In genomic region chr4:135353008-135353407, GRCh38 we compare ENCODE assay signal across 8 cellular contexts.
"Had no signal": no experiment of that assay in that cellular context is flagged by ENCODE, and none has a peak within 500 bp of the region (broad histone marks: within the 10 kb centered on the region; RNA-seq: fewer than 3 reads in every experiment).

No MANE protein-coding gene starts in this region.

- H3K36me3 ChIP-seq: HAP-1 had no signal

- H3K4me2 ChIP-seq: GM23338 had no signal

- H3K9me3 Mint-ChIP-seq: GM23338, HFFc6 had no signal

- H3K4me1 ChIP-seq: HAP-1 had no signal

- ATAC-seq: GM23338, HCT116 had no signal

- H3K4me3 ChIP-seq: GM23338, HAP-1 had no signal

- H3K27ac ChIP-seq: HL-60 had no signal

- H3K27ac Mint-ChIP-seq: GM23338, HFFc6, IgD-negative memory B cell had no signal

- H3K4me1 Mint-ChIP-seq: IgD-negative memory B cell had no signal

- H2AFZ ChIP-seq: GM23338 had no signal

- H3K9me3 ChIP-seq: HAP-1 had no signal

- DNase-seq: H7, HFFc6, KG1 had no signal

- H3K4me3 Mint-ChIP-seq: GM23338, HFFc6, IgD-negative memory B cell had no signal

- H3K27me3 Mint-ChIP-seq: IgD-negative memory B cell had no signal
